Comparison of ENCODE assay signal across 22 cellular contexts in genomic region chr17:21018894-21019293, GRCh38. TPM values are rescaled to one million over a fixed set of nuclear protein-coding genes. Genes with fewer than 3 reads are reported as not detected.
DNase-seq lines count a peak whose midpoint lies in the region; ATAC-seq and TF ChIP-seq lines count a peak whose summit lies in the region.
"Had no signal": no experiment of that assay in that cellular context is flagged by ENCODE, and none has a peak within 500 bp of the region (broad histone marks: within the 10 kb centered on the region; RNA-seq: fewer than 3 reads in every experiment).

No MANE protein-coding gene starts in this region.

- H3K4me3 Mint-ChIP-seq in CD8-positive, alpha-beta T cell: no peak overlapping the region
- no peak overlapping the region for H3K4me3 Mint-ChIP-seq in activated T-helper 2 cell treated with anti-CD3 and anti-CD28 coated beads, Interferon-gamma antibody, Interleukin-2, Interleukin-4, amounts not matched to agents 10 μg/mL and 5 μg/mL and 100 μg/mL, durations not matched to agents 14 hours and 24 hours and 36 hours (ENCODE audit: low read depth)
- no peak overlapping the region for H3K4me3 Mint-ChIP-seq in progenitor cell of endocrine pancreas (ENCODE audit: low read depth)
- H3K4me3 Mint-ChIP-seq: CD4-positive, CD25-positive, alpha-beta regulatory T cell; H9; HFFc6 had no signal

- H3K36me3 Mint-ChIP-seq in CD8-positive, alpha-beta T cell: peaks cover 89% of the 10 kb centered on the region
- H3K36me3 Mint-ChIP-seq in activated T-helper 2 cell treated with anti-CD3 and anti-CD28 coated beads, Interferon-gamma antibody, Interleukin-2, Interleukin-4, amounts not matched to agents 10 μg/mL and 5 μg/mL and 100 μg/mL, durations not matched to agents 14 hours and 24 hours and 36 hours (ENCODE audit: low read depth): peaks cover 84% of the 10 kb centered on the region
- H3K36me3 Mint-ChIP-seq in progenitor cell of endocrine pancreas (ENCODE audit: insufficient read depth): peaks cover 48% of the 10 kb centered on the region

- no peak overlapping the region for H3K27ac ChIP-seq in CD8-positive, alpha-beta T cell (ENCODE audit: low read depth, low read length)
- H3K27ac ChIP-seq in gastroesophageal sphincter: peak overlapping the region; percentile 52 to 80 (median 68)
- H3K27ac ChIP-seq: SJCRH30 had no signal

- H3K4me1 Mint-ChIP-seq in CD8-positive, alpha-beta T cell (ENCODE audit: low read depth): peaks cover 33% of the 10 kb centered on the region
- H3K4me1 Mint-ChIP-seq in activated T-helper 2 cell treated with anti-CD3 and anti-CD28 coated beads, Interferon-gamma antibody, Interleukin-2, Interleukin-4, amounts not matched to agents 10 μg/mL and 5 μg/mL and 100 μg/mL, durations not matched to agents 14 hours and 24 hours and 36 hours (ENCODE audit: low read depth): peaks cover 8% of the 10 kb centered on the region
- peaks cover 6% of the 10 kb centered on the region for H3K4me1 Mint-ChIP-seq in progenitor cell of endocrine pancreas (ENCODE audit: low read depth)
- H3K4me1 Mint-ChIP-seq: H9 had no signal

- peaks cover 12% of the 10 kb centered on the region for H3K4me1 ChIP-seq in CD8-positive, alpha-beta T cell (ENCODE audit: insufficient read depth, low read length)
- peaks cover 5 to 99% (median 19%) of the 10 kb centered on the region in 3 donors for H3K4me1 ChIP-seq in gastroesophageal sphincter

- TF ChIP-seq EP300 in gastroesophageal sphincter (IDR thresholded peaks at IDR 0.05): no peak

- ATAC-seq in CD8-positive, alpha-beta T cell: no peak
- peak; percentile 87 for ATAC-seq in gastroesophageal sphincter
- ATAC-seq in GM21717 (IDR thresholded peaks at IDR 0.05; ENCODE audit: unreplicated experiment): no peak
- ATAC-seq: Panc1 had no signal

- no peak for DNase-seq in CD8-positive, alpha-beta T cell
- no peak for DNase-seq in activated T-helper 2 cell treated with anti-CD3 and anti-CD28 coated beads, Interferon-gamma antibody, Interleukin-2, Interleukin-4, amounts not matched to agents 10 μg/mL and 5 μg/mL and 100 μg/mL, durations not matched to agents 14 hours and 24 hours and 36 hours (ENCODE audit: low spot score)
- DNase-seq in progenitor cell of endocrine pancreas (ENCODE audit: low spot score, unreplicated experiment): no peak
- no peak for DNase-seq in NCI-H2107 (lab: John Stamatoyannopoulos, UW)
- DNase-seq in RKO (ENCODE audit: low spot score): no peak
- DNase-seq: CD4-positive, CD25-positive, alpha-beta regulatory T cell; COR-L47; DMS79; H9; HFFc6; KG1; NCI-H1092 treated with DMSO at 0.1 percent for 48 hours; NCI-H2029; NCI-H2171; NCI-H345; NCI-H524; NCI-H774; NK-92 treated with Interleukin-12 subunit alpha and Interleukin-12 subunit beta, amount 100 ng/mL, for 24 hours; SJCRH30 had no signal

- H3K9me3 ChIP-seq in CD8-positive, alpha-beta T cell (ENCODE audit: low read length): no peaks in the 10 kb centered on the region
- no peaks in the 10 kb centered on the region for H3K9me3 ChIP-seq in gastroesophageal sphincter
- H3K9me3 ChIP-seq: SJCRH30 had no signal

- intact Hi-C loops in CD8-positive, alpha-beta T cell (cut with DNase I, micrococcal nuclease): no loop called here
- intact Hi-C loops in activated T-helper 2 cell treated with anti-CD3 and anti-CD28 coated beads, Interferon-gamma antibody, Interleukin-2, Interleukin-4, amounts not matched to agents 10 μg/mL and 5 μg/mL and 100 μg/mL, durations not matched to agents 14 hours and 24 hours and 36 hours (cut with micrococcal nuclease): no loop called here

- WGBS in gastroesophageal sphincter (ENCODE audit: low coverage in 1 of 2), 2 donors: 46 to 53% methylated on average over 7 of the region's 9 CpGs

- H3K36me3 ChIP-seq in CD8-positive, alpha-beta T cell (ENCODE audit: insufficient read depth, low read length): peaks cover 80% of the 10 kb centered on the region
- peaks cover 0 to 79% of the 10 kb centered on the region in 2 donors for H3K36me3 ChIP-seq in gastroesophageal sphincter

- H3K4me3 ChIP-seq in CD8-positive, alpha-beta T cell (ENCODE audit: low read depth, low read length): no peak overlapping the region
- no peak overlapping the region for H3K4me3 ChIP-seq in gastroesophageal sphincter
- H3K4me3 ChIP-seq: SJCRH30 had no signal

- peak overlapping the region; percentile 49 for H3K27ac Mint-ChIP-seq in CD8-positive, alpha-beta T cell
- H3K27ac Mint-ChIP-seq in activated T-helper 2 cell treated with anti-CD3 and anti-CD28 coated beads, Interferon-gamma antibody, Interleukin-2, Interleukin-4, amounts not matched to agents 10 μg/mL and 5 μg/mL and 100 μg/mL, durations not matched to agents 14 hours and 24 hours and 36 hours: peak overlapping the region; percentile 33
- peak overlapping the region; percentile 5 for H3K27ac Mint-ChIP-seq in progenitor cell of endocrine pancreas
- H3K27ac Mint-ChIP-seq: CD4-positive, CD25-positive, alpha-beta regulatory T cell; H9; HFFc6 had no signal

- no peak for TF ChIP-seq POLR2A in gastroesophageal sphincter (IDR thresholded peaks at IDR 0.05)

- POLR2A ChIA-PET in CD8-positive, alpha-beta T cell (lab: Charles Lee): interaction anchor here (0.9 to 1.0 kb wide), 2 partner anchors 13 to 24 kb away, joined by 3 to 4 read pairs; partner anchors contain the start of gene USP22

- no peaks in the 10 kb centered on the region for H3K27me3 ChIP-seq in CD8-positive, alpha-beta T cell (ENCODE audit: insufficient read depth, low read length)
- no peaks in the 10 kb centered on the region for H3K27me3 ChIP-seq in gastroesophageal sphincter
- H3K27me3 ChIP-seq: SJCRH30 had no signal

- no peaks in the 10 kb centered on the region for H3K9me3 Mint-ChIP-seq in CD8-positive, alpha-beta T cell
- H3K9me3 Mint-ChIP-seq in activated T-helper 2 cell treated with anti-CD3 and anti-CD28 coated beads, Interferon-gamma antibody, Interleukin-2, Interleukin-4, amounts not matched to agents 10 μg/mL and 5 μg/mL and 100 μg/mL, durations not matched to agents 14 hours and 24 hours and 36 hours: no peaks in the 10 kb centered on the region
- H3K9me3 Mint-ChIP-seq in progenitor cell of endocrine pancreas (ENCODE audit: low read depth): no peaks in the 10 kb centered on the region
- H3K9me3 Mint-ChIP-seq: CD4-positive, CD25-positive, alpha-beta regulatory T cell; H9; HFFc6 had no signal

- no peaks in the 10 kb centered on the region for H3K27me3 Mint-ChIP-seq in CD8-positive, alpha-beta T cell (ENCODE audit: low read depth)
- H3K27me3 Mint-ChIP-seq in activated T-helper 2 cell treated with anti-CD3 and anti-CD28 coated beads, Interferon-gamma antibody, Interleukin-2, Interleukin-4, amounts not matched to agents 10 μg/mL and 5 μg/mL and 100 μg/mL, durations not matched to agents 14 hours and 24 hours and 36 hours (ENCODE audit: low read depth): no peaks in the 10 kb centered on the region
- no peaks in the 10 kb centered on the region for H3K27me3 Mint-ChIP-seq in progenitor cell of endocrine pancreas
- H3K27me3 Mint-ChIP-seq: CD4-positive, CD25-positive, alpha-beta regulatory T cell had no signal

- TF ChIP-seq CTCF in CD8-positive, alpha-beta T cell (IDR thresholded peaks at IDR 0.05): no peak
- TF ChIP-seq CTCF in gastroesophageal sphincter (IDR thresholded peaks at IDR 0.05): no peak
- no peak for TF ChIP-seq CTCF in progenitor cell of endocrine pancreas (IDR thresholded peaks at IDR 0.05; ENCODE audit: unreplicated experiment)

- CTCF ChIA-PET in CD8-positive, alpha-beta T cell (lab: Charles Lee): interaction anchor here (1.0 to 1.3 kb wide), 4 partner anchors 24 to 494 kb away, joined by 3 to 4 read pairs (median 3); no protein-coding TSS in a partner anchor

RNA-seq across cellular contexts. Expression of gene USP22, which starts 23.9 kb away (rescaled TPM):
- 100 to 1,000 TPM; 177 to 190 TPM for total RNA-seq in CD8-positive, alpha-beta T cell
- 147 and 167 TPM in 2 replicates for total RNA-seq in activated T-helper 2 cell treated with anti-CD3 and anti-CD28 coated beads, Interferon-gamma antibody, Interleukin-2, Interleukin-4, amounts not matched to agents 10 μg/mL and 5 μg/mL and 100 μg/mL, durations not matched to agents 14 hours and 24 hours and 36 hours
- total RNA-seq in gastroesophageal sphincter (100 to 1,000 TPM; 101 to 128 (median 104) TPM), progenitor cell of endocrine pancreas (368 and 373 TPM in 2 replicates)
